ENCODE assay signal across 1 cellular context in the genomic region with DNA sequence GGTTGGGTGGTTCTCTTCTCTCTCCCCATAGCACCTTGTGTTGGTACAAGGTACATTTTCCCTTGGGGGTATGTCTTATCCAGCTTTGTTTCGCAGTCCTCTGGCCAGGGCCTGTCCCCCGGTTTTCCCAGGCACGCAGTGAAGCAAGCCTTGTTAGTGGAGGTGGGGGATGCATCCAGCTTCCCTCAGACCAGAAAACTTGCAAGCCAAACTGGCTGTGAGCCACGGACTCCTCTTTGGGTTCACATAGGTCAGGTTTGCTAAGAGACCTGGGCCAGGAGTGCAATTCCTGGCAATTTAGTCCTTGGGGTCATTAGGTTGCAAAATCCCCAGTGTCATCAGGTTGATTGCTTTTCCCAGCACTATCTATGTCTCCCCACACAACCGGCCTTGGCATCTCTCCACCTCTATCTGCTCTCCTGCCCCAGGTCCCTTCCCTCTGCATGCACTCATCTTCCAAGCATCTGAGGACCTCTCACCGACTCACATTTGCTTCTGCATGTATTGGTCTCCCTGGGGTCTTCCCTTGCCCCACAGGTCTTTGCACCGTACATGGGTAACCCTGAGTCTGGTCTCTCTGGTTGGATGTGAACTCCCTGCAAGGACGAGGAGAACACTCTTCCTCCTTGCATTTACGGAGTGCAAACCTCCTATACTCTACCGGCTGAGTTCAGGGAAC.
TF ChIP-seq lines count a peak whose summit lies in the region.

No MANE protein-coding gene starts in this region.

TF ChIP-seq in HepG2, 621 proteins besides CTCF, POLR2A, EP300 and RAD21 (continued from another document and continues in another):
- TF ChIP-seq HMG20A (CRISPR knock-in tag; IDR thresholded peaks at IDR 0.05; ENCODE audit: borderline replicate concordance) = peak; percentile 32
- TF ChIP-seq ZNF44 (CRISPR knock-in tag; IDR thresholded peaks at IDR 0.05) = no peak
- no peak for TF ChIP-seq ZNF552 (CRISPR knock-in tag; IDR thresholded peaks at IDR 0.05; ENCODE audit: borderline replicate concordance)
- TF ChIP-seq RBAK (CRISPR knock-in tag; IDR thresholded peaks at IDR 0.05) = no peak
- no peak for TF ChIP-seq ADNP (CRISPR knock-in tag; IDR thresholded peaks at IDR 0.05)
- TF ChIP-seq ZNF530 (CRISPR knock-in tag; IDR thresholded peaks at IDR 0.05; ENCODE audit: low read depth) = no peak
- TF ChIP-seq, protein P1, sequence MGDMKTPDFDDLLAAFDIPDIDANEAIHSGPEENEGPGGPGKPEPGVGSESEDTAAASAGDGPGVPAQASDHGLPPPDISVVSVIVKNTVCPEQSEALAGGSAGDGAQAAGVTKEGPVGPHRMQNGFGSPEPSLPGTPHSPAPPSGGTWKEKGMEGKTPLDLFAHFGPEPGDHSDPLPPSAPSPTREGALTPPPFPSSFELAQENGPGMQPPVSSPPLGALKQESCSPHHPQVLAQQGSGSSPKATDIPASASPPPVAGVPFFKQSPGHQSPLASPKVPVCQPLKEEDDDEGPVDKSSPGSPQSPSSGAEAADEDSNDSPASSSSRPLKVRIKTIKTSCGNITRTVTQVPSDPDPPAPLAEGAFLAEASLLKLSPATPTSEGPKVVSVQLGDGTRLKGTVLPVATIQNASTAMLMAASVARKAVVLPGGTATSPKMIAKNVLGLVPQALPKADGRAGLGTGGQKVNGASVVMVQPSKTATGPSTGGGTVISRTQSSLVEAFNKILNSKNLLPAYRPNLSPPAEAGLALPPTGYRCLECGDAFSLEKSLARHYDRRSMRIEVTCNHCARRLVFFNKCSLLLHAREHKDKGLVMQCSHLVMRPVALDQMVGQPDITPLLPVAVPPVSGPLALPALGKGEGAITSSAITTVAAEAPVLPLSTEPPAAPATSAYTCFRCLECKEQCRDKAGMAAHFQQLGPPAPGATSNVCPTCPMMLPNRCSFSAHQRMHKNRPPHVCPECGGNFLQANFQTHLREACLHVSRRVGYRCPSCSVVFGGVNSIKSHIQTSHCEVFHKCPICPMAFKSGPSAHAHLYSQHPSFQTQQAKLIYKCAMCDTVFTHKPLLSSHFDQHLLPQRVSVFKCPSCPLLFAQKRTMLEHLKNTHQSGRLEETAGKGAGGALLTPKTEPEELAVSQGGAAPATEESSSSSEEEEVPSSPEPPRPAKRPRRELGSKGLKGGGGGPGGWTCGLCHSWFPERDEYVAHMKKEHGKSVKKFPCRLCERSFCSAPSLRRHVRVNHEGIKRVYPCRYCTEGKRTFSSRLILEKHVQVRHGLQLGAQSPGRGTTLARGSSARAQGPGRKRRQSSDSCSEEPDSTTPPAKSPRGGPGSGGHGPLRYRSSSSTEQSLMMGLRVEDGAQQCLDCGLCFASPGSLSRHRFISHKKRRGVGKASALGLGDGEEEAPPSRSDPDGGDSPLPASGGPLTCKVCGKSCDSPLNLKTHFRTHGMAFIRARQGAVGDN (CRISPR knock-in tag; IDR thresholded peaks at IDR 0.05) = peak; percentile 32; the same call in 1 of the 2 replicates
- TF ChIP-seq, protein P2, sequence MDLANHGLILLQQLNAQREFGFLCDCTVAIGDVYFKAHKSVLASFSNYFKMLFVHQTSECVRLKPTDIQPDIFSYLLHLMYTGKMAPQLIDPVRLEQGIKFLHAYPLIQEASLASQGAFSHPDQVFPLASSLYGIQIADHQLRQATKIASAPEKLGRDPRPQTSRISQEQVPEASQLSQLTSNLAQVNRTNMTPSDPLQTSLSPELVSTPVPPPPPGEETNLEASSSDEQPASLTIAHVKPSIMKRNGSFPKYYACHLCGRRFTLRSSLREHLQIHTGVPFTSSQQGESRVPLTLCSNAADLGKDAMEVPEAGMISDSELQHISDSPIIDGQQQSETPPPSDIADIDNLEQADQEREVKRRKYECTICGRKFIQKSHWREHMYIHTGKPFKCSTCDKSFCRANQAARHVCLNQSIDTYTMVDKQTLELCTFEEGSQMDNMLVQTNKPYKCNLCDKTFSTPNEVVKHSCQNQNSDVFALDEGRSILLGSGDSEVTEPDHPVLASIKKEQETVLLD (CRISPR knock-in tag; IDR thresholded peaks at IDR 0.05; ENCODE audit: low read depth) = no peak
- TF ChIP-seq JARID2 (CRISPR knock-in tag; IDR thresholded peaks at IDR 0.05; ENCODE audit: insufficient replicate concordance) = no peak
- TF ChIP-seq SETDB1 (CRISPR knock-in tag; IDR thresholded peaks at IDR 0.05; ENCODE audit: borderline replicate concordance) = no peak
- TF ChIP-seq MLLT10 (CRISPR knock-in tag; IDR thresholded peaks at IDR 0.05) = 0 out of 2 replicates have a peak, but pooled peaks have one; percentile 56
- no peak for TF ChIP-seq SP5 (CRISPR knock-in tag; IDR thresholded peaks at IDR 0.05; ENCODE audit: borderline replicate concordance, low read depth)
- no peak for TF ChIP-seq ZNF430 (CRISPR knock-in tag; IDR thresholded peaks at IDR 0.05)
- TF ChIP-seq POGZ (CRISPR knock-in tag; IDR thresholded peaks at IDR 0.05) = no peak
- TF ChIP-seq SP1 (IDR thresholded peaks at IDR 0.05) = no peak
- TF ChIP-seq SP1 (CRISPR knock-in tag; IDR thresholded peaks at IDR 0.05) = no peak
- TF ChIP-seq THYN1 (CRISPR knock-in tag; IDR thresholded peaks at IDR 0.05; ENCODE audit: borderline replicate concordance, low read depth) = no peak
- TF ChIP-seq ZC3H13 (CRISPR knock-in tag; IDR thresholded peaks at IDR 0.05) = no peak
- peak; percentile 51 for TF ChIP-seq TEAD3 (CRISPR knock-in tag; optimal IDR thresholded peaks at IDR 0.05; ENCODE audit: borderline replicate concordance)
- peak in 1 of 2 experiments; percentile 33; a peak in 1 of 4 replicates for TF ChIP-seq KLF16 (CRISPR knock-in tag; IDR thresholded peaks at IDR 0.05)
- TF ChIP-seq HBP1 (CRISPR knock-in tag; IDR thresholded peaks at IDR 0.05; ENCODE audit: low read depth) = peak; percentile 6; the same call in 1 of the 2 replicates
- TF ChIP-seq MED13 (CRISPR knock-in tag; IDR thresholded peaks at IDR 0.05) = no peak
- peak; percentile 84 for TF ChIP-seq BCL6 (CRISPR knock-in tag; IDR thresholded peaks at IDR 0.05)
- TF ChIP-seq RERE (CRISPR knock-in tag; IDR thresholded peaks at IDR 0.05; ENCODE audit: low read depth) = peak; percentile 54; the same call in 1 of the 2 replicates
- 0 out of 2 replicates have a peak, but pooled peaks have one; percentile 37 for TF ChIP-seq ZNF124 (CRISPR knock-in tag; IDR thresholded peaks at IDR 0.05)
- no peak for TF ChIP-seq MED8 (CRISPR knock-in tag; IDR thresholded peaks at IDR 0.05; ENCODE audit: insufficient replicate concordance)
- peak; percentile 45; the same call in 1 of the 2 replicates for TF ChIP-seq ATF2 (CRISPR knock-in tag; IDR thresholded peaks at IDR 0.05)
- TF ChIP-seq CREM (IDR thresholded peaks at IDR 0.05) = no peak; the same call in 1 of the 2 replicates
- no peak for TF ChIP-seq CREM (CRISPR knock-in tag; IDR thresholded peaks at IDR 0.05)
- TF ChIP-seq, protein P3, sequence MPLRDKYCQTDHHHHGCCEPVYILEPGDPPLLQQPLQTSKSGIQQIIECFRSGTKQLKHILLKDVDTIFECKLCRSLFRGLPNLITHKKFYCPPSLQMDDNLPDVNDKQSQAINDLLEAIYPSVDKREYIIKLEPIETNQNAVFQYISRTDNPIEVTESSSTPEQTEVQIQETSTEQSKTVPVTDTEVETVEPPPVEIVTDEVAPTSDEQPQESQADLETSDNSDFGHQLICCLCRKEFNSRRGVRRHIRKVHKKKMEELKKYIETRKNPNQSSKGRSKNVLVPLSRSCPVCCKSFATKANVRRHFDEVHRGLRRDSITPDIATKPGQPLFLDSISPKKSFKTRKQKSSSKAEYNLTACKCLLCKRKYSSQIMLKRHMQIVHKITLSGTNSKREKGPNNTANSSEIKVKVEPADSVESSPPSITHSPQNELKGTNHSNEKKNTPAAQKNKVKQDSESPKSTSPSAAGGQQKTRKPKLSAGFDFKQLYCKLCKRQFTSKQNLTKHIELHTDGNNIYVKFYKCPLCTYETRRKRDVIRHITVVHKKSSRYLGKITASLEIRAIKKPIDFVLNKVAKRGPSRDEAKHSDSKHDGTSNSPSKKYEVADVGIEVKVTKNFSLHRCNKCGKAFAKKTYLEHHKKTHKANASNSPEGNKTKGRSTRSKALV (CRISPR knock-in tag; IDR thresholded peaks at IDR 0.05) = no peak
- TF ChIP-seq, protein P4, sequence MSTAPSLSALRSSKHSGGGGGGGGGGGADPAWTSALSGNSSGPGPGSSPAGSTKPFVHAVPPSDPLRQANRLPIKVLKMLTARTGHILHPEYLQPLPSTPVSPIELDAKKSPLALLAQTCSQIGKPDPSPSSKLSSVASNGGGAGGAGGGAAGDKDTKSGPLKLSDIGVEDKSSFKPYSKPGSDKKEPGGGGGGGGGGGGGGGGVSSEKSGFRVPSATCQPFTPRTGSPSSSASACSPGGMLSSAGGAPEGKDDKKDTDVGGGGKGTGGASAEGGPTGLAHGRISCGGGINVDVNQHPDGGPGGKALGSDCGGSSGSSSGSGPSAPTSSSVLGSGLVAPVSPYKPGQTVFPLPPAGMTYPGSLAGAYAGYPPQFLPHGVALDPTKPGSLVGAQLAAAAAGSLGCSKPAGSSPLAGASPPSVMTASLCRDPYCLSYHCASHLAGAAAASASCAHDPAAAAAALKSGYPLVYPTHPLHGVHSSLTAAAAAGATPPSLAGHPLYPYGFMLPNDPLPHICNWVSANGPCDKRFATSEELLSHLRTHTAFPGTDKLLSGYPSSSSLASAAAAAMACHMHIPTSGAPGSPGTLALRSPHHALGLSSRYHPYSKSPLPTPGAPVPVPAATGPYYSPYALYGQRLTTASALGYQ (CRISPR knock-in tag; IDR thresholded peaks at IDR 0.05) = 0 out of 2 replicates have a peak, but pooled peaks have one; percentile 15
- no peak for TF ChIP-seq ZNF280B (CRISPR knock-in tag; IDR thresholded peaks at IDR 0.05; ENCODE audit: borderline replicate concordance)
- TF ChIP-seq RFXANK (CRISPR knock-in tag; IDR thresholded peaks at IDR 0.05) = no peak
- no peak; the same call in 1 of the 2 replicates for TF ChIP-seq SRF (IDR thresholded peaks at IDR 0.05; ENCODE audit: low read depth, low read length)
- TF ChIP-seq ERF (CRISPR knock-in tag; IDR thresholded peaks at IDR 0.05) = 0 out of 2 replicates have a peak, but pooled peaks have one; percentile 47
- TF ChIP-seq ATM (IDR thresholded peaks at IDR 0.05; ENCODE audit: borderline replicate concordance) = no peak
- 0 out of 2 replicates have a peak, but pooled peaks have one; percentile 34 for TF ChIP-seq HOXD1 (CRISPR knock-in tag; IDR thresholded peaks at IDR 0.05)
